Comparison of ENCODE assay signal across 7 cellular contexts in the genomic region with DNA sequence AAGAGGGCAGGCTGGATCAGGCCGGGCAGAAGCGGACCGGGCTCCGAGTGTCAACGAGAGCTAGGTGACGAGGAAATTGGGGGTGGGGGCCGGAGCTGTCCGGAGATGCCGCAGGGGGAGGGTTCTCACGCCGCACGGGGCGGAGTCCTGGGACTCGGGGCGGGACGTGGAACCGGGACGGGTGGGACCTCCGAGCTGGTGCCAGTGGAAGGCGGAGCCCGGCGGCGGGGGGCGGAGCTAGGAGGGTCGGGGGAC. TPM values are rescaled to one million over a fixed set of nuclear protein-coding genes. Genes with fewer than 3 reads are reported as not detected.
DNase-seq lines count a peak whose midpoint lies in the region; ATAC-seq and FAIRE-seq lines count a peak whose summit lies in the region.
"Had no signal": no experiment of that assay in that cellular context is flagged by ENCODE, and none has a peak within 500 bp of the region (broad histone marks: within the 10 kb centered on the region; RNA-seq: fewer than 3 reads in every experiment).

No MANE protein-coding gene starts in this region.

- POLR2A ChIA-PET in activated naive CD8-positive, alpha-beta T cell treated with anti-CD3 and anti-CD28 coated beads, Interleukin-2, amount 10 ng/mL, durations not matched to agents 7 days and 5 days (lab: Charles Lee) = interaction anchor here (0.7 to 7.1 kb wide), 14 partner anchors 9 to 118 kb away, joined by 3 to 106 read pairs (median 5); partner anchors contain the start of genes BAD, DNAJC4, ESRRA and FERMT3

- no peaks in the 10 kb centered on the region for H3K9me3 Mint-ChIP-seq in activated naive CD8-positive, alpha-beta T cell treated with anti-CD3 and anti-CD28 coated beads, Interleukin-2, amount 10 ng/mL, durations not matched to agents 7 days and 5 days

- H3K4me3 ChIP-seq in HAP-1 = peak overlapping the region; percentile 97
- peak overlapping the region; percentile 83 to 84 for H3K4me3 ChIP-seq in mucosa of rectum (ENCODE audit: low read length in 2 of 2)

- H3K4me3 Mint-ChIP-seq in activated naive CD8-positive, alpha-beta T cell treated with anti-CD3 and anti-CD28 coated beads, Interleukin-2, amount 10 ng/mL, durations not matched to agents 7 days and 5 days = peak overlapping the region; percentile 96

- H3K36me3 Mint-ChIP-seq in activated naive CD8-positive, alpha-beta T cell treated with anti-CD3 and anti-CD28 coated beads, Interleukin-2, amount 10 ng/mL, durations not matched to agents 7 days and 5 days = peaks cover 18% of the 10 kb centered on the region

- H3K4me1 ChIP-seq in HAP-1 = peaks cover 18% of the 10 kb centered on the region
- H3K4me1 ChIP-seq in mucosa of rectum (ENCODE audit: control insufficient read depth in 2 of 2, insufficient read depth in 2 of 2, low read length in 2 of 2) = peaks cover 57 to 61% of the 10 kb centered on the region in 2 donors

- peaks cover 24% of the 10 kb centered on the region for H3K4me1 Mint-ChIP-seq in activated naive CD8-positive, alpha-beta T cell treated with anti-CD3 and anti-CD28 coated beads, Interleukin-2, amount 10 ng/mL, durations not matched to agents 7 days and 5 days

- H3K27me3 ChIP-seq in HAP-1 (ENCODE audit: low read depth) (no peaks in the 10 kb centered on the region), mucosa of rectum (ENCODE audit: control insufficient read depth in 2 of 2, insufficient read depth in 2 of 2, low read length in 2 of 2) (no peaks in the 10 kb centered on the region)

- in situ Hi-C loops in HAP-1 (cut with MboI; ENCODE audit: low sequenced_read_pairs) = no loop called here

- H3K27me3 Mint-ChIP-seq in activated naive CD8-positive, alpha-beta T cell treated with anti-CD3 and anti-CD28 coated beads, Interleukin-2, amount 10 ng/mL, durations not matched to agents 7 days and 5 days = no peaks in the 10 kb centered on the region

- peaks cover 45% of the 10 kb centered on the region for H3K36me3 ChIP-seq in HAP-1 (replicated peaks)
- peaks cover 8 to 12% of the 10 kb centered on the region in 2 donors for H3K36me3 ChIP-seq in mucosa of rectum (ENCODE audit: control insufficient read depth in 2 of 2, insufficient read depth in 2 of 2, low read length in 2 of 2)

- peak overlapping the region; percentile 100 for H3K27ac ChIP-seq in mucosa of rectum (ENCODE audit: low read depth in 2 of 2, low read length in 2 of 2)

- peak overlapping the region; percentile 98 for H3K27ac Mint-ChIP-seq in activated naive CD8-positive, alpha-beta T cell treated with anti-CD3 and anti-CD28 coated beads, Interleukin-2, amount 10 ng/mL, durations not matched to agents 7 days and 5 days

- H3K9me3 ChIP-seq in HAP-1 (no peaks in the 10 kb centered on the region), mucosa of rectum (ENCODE audit: control insufficient read depth in 2 of 2, low read length in 2 of 2) (no peaks in the 10 kb centered on the region)

- DNase-seq in HAP-1 (ENCODE audit: low spot score in 2 of 2) (no peak), NCI-H226 (no peak), HTR-8/SVneo (ENCODE audit: insufficient read length, low spot score) (no peak)
- no peak for DNase-seq in activated naive CD8-positive, alpha-beta T cell treated with anti-CD3 and anti-CD28 coated beads, Interleukin-2, amount 10 ng/mL, durations not matched to agents 7 days and 5 days
- DNase-seq in stimulated activated CD4-positive, alpha-beta T cell treated with anti-CD3 and anti-CD28 coated beads, Interleukin-2, amount 100 ng/mL, for 48 hours = no peak

- H3K9ac ChIP-seq in mucosa of rectum (ENCODE audit: low read depth in 1 of 2, low read length in 2 of 2) = peak overlapping the region; percentile 79 to 99

- FAIRE-seq in HTR-8/SVneo (lab: Jason Lieb, UNC) = no peak
- FAIRE-seq: colon had no signal

- ATAC-seq in activated naive CD8-positive, alpha-beta T cell treated with anti-CD3 and anti-CD28 coated beads, Interleukin-2, amount 10 ng/mL, durations not matched to agents 7 days and 5 days (ENCODE audit: low read depth) = peak; percentile 75

RNA-seq across cellular contexts. Expression of gene FKBP2, which starts 0.2 kb away (rescaled TPM):
- total RNA-seq in activated naive CD8-positive, alpha-beta T cell treated with anti-CD3 and anti-CD28 coated beads, Interleukin-2, amount 10 ng/mL, durations not matched to agents 7 days and 5 days = 10 to 100 TPM; 27.7 to 28.1 TPM

RNA-seq across cellular contexts. Expression of gene PPP1R14B, which starts 5.6 kb away (rescaled TPM):
- total RNA-seq in activated naive CD8-positive, alpha-beta T cell treated with anti-CD3 and anti-CD28 coated beads, Interleukin-2, amount 10 ng/mL, durations not matched to agents 7 days and 5 days = 100 to 1,000 TPM; 122 to 124 TPM

RNA-seq across cellular contexts. Expression of gene VEGFB, which starts 6.7 kb away (rescaled TPM):
- 10 to 100 TPM; 93.4 to 98.8 TPM for total RNA-seq in activated naive CD8-positive, alpha-beta T cell treated with anti-CD3 and anti-CD28 coated beads, Interleukin-2, amount 10 ng/mL, durations not matched to agents 7 days and 5 days

RNA-seq across cellular contexts. Expression of gene PLCB3, which starts 10.2 kb away (rescaled TPM):
- 10 to 100 TPM; 18.6 to 18.9 TPM for total RNA-seq in activated naive CD8-positive, alpha-beta T cell treated with anti-CD3 and anti-CD28 coated beads, Interleukin-2, amount 10 ng/mL, durations not matched to agents 7 days and 5 days

RNA-seq across cellular contexts. Expression of gene DNAJC4, which starts 10.8 kb away (rescaled TPM):
- total RNA-seq in activated naive CD8-positive, alpha-beta T cell treated with anti-CD3 and anti-CD28 coated beads, Interleukin-2, amount 10 ng/mL, durations not matched to agents 7 days and 5 days = 10 to 100 TPM; 59.6 to 60.3 TPM
